ENCODE assay signal across 8 cellular contexts in the genomic region with DNA sequence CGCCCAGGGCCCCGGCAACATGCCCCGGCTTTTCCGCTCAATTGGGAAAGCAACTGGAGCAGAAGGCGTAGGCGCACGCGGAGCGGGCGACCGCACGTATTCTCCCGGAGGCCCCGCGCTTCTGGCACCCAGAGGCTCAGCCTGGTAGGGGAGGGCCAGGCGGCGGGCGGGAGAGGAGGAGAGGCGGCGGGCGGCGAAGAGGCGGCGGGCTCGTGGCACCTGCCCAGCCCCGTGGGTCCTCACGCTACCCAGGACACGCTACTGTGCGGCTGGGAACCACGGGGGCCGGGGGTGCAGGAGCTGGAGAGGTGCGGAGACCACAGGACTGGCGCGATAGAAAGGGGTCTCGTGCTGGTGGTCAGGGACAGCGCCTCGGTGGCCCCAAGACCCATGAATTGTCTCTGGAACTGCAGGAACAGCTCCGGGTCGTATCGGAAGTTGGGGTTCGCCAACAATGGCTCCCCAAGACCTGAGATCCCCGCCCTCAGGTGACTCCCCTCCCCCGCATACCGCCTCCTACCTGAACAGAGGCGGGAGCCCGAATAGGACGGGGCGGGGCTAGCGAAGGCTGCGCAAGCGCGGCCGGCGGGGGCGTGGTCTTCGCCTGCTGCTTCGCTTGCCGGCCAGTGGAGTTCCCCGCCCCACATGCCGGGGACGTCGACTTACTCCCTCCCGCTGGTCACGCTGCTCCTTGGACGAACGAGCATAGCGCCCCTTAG. TPM values are rescaled to one million over a fixed set of nuclear protein-coding genes. Genes with fewer than 3 reads are reported as not detected.
DNase-seq lines count a peak whose midpoint lies in the region; ATAC-seq, FAIRE-seq and TF ChIP-seq lines count a peak whose summit lies in the region.

SLC37A4 (minus strand) TSS at position 549 of the 719 bp plus-strand sequence.

- peak within 1 kb of the TSS; percentile 94 for H4K91ac ChIP-seq in H1 (replicated peaks; ENCODE audit: insufficient read length, low read length)

- peak in 1 of 2 experiments; percentile 83; a peak in 2 of 3 replicates for TF ChIP-seq POLR2A in H1 (IDR thresholded peaks at IDR 0.05; ENCODE audit: control extremely low read depth in 1 of 2, low read depth in 2 of 2, low read length in 2 of 2)

- peaks cover 15% of the 10 kb centered on the region; the same call in 1 of the 2 replicates for H3K79me1 ChIP-seq in H1 (ENCODE audit: low read depth, low read length)

- CTCF ChIA-PET in H1 (lab: Charles Lee; ENCODE audit: partially characterized antibody) = interaction anchor here (0.9 to 3.1 kb wide), 9 partner anchors 9 to 53 kb away, joined by 3 to 12 read pairs (median 3); partner anchors contain the start of genes HYOU1, RPS25, TRAPPC4 and VPS11

- H2BK15ac ChIP-seq in H1 (ENCODE audit: low read length) = 0 out of 2 replicates have a peak within 1 kb of the TSS, but pooled peaks have one; percentile 65

- peak within 1 kb of the TSS; percentile 96 for H4K5ac ChIP-seq in H1 (ENCODE audit: insufficient read length, low read depth, low read length)

- peaks cover 6% of the 10 kb centered on the region for H3K36me3 Mint-ChIP-seq in memory B cell

- no peaks in the 10 kb centered on the region for H3K9me3 ChIP-seq in H1 (ENCODE audit: insufficient read depth in 2 of 2, low read depth in 1 of 2, low read length in 1 of 2)

- H3K4me1 Mint-ChIP-seq in memory B cell = peaks cover 17% of the 10 kb centered on the region

- no peaks in the 10 kb centered on the region for H3K27me3 ChIP-seq in H1 (replicated peaks in 1 of 4; ENCODE audit: control insufficient read depth in 3 of 4, extremely low read depth in 1 of 4, insufficient read depth in 3 of 4, low read length in 3 of 4)

- 3% methylated on average over 58 of the region's 67 CpGs; no CpG with 5 or more reads in 1 of the 2 experiments for WGBS in H1 (ENCODE audit: extremely low coverage in 1 of 2, insufficient coverage in 1 of 2, insufficient read length in 1 of 2, insufficient replicate concordance in 2 of 2, low coverage in 1 of 2, low lambda C conversion rate in 2 of 2, missing lambda C conversion rate in 1 of 2), 2 experiments

- no peak within 1 kb of the TSS for H2BK20ac ChIP-seq in H1 (ENCODE audit: low read length)

- H3K18ac ChIP-seq in H1 (ENCODE audit: extremely low read depth, low read length) = peak within 1 kb of the TSS; percentile 91

- TF ChIP-seq RAD21 in H1 (IDR thresholded peaks at IDR 0.05 in 1 of 2, conservative IDR thresholded peaks at IDR 0.05 in 1 of 2; ENCODE audit: low read depth in 2 of 2, low read length in 2 of 2) = peak; percentile 54 to 59

- peak within 1 kb of the TSS; percentile 56 to 98 (median 92) for H3K9ac ChIP-seq in H1 (replicated peaks in 1 of 4; ENCODE audit: extremely low read depth in 1 of 4, low read depth in 3 of 4, low read length in 3 of 4)

- H3K36me3 ChIP-seq in H1 (ENCODE audit: control insufficient read depth in 2 of 4, insufficient read depth in 4 of 4, low read length in 3 of 4) = peaks cover 3 to 31% (median 11%) of the 10 kb centered on the region in 4 experiments; a peak in 7 of 8 replicates

- peak within 1 kb of the TSS; percentile 64 to 84 (median 74) for H3K4me3 ChIP-seq in H1 (ENCODE audit: extremely low read depth in 1 of 4, insufficient read depth in 2 of 4, low read depth in 3 of 4, low read length in 4 of 4)

- H2BK120ac ChIP-seq in H1 (replicated peaks; ENCODE audit: low read depth, low read length) = no peak within 1 kb of the TSS

- no peak within 1 kb of the TSS for H3K23ac ChIP-seq in H1 (ENCODE audit: insufficient read length)

- H3K27me3 Mint-ChIP-seq in memory B cell = no peaks in the 10 kb centered on the region

- peak within 1 kb of the TSS; percentile 78; the same call in 1 of the 2 replicates for H2AFZ ChIP-seq in H1 (ENCODE audit: low read length)

- peak; percentile 97 for DNase-seq in COLO829 (ENCODE audit: low spot score)
- DNase-seq in HTR-8/SVneo (ENCODE audit: insufficient read length, low spot score) = peak; percentile 98
- peak; percentile 95 for DNase-seq in NOMO-1 treated with dmso at 0.1 percent for 144 hours (lab: John Stamatoyannopoulos, UW; ENCODE audit: unreplicated experiment)
- DNase-seq in activated CD8-positive, alpha-beta memory T cell treated with anti-CD3 and anti-CD28 coated beads for 48 hours (ENCODE audit: low read depth in 2 of 3, low spot score in 2 of 3) = peak; percentile 98 to 99 (median 98)
- peak; percentile 98 to 100 for DNase-seq in H1 (ENCODE audit: low read depth in 1 of 2, low spot score in 2 of 2)
- DNase-seq in memory B cell (ENCODE audit: low spot score in 2 of 2) = peak; percentile 99 to 100
- peak; percentile 98 for DNase-seq in stimulated activated CD8-positive, alpha-beta memory T cell treated with anti-CD3 and anti-CD28 coated beads, Interleukin-12 subunit alpha, Interleukin-12 subunit beta, amount 100 ng/mL, for 24 hours (ENCODE audit: extremely low read depth)

- 0 out of 2 replicates have a peak within 1 kb of the TSS, but pooled peaks have one; percentile 19 for H2BK12ac ChIP-seq in H1 (ENCODE audit: low read depth, low read length)

- H3K4ac ChIP-seq in H1 (replicated peaks; ENCODE audit: insufficient read length, low read depth, low read length) = peak within 1 kb of the TSS; percentile 97

- H3K23me2 ChIP-seq in H1 (ENCODE audit: low read depth, low read length) = peaks cover 7% of the 10 kb centered on the region; the same call in 1 of the 2 replicates

- TF ChIP-seq EP300 in H1 (IDR thresholded peaks at IDR 0.05; ENCODE audit: borderline replicate concordance in 1 of 2, low read depth in 2 of 2, low read length in 2 of 2) = no peak

- peaks cover 6 to 13% (median 10%) of the 10 kb centered on the region in 4 experiments for H3K4me1 ChIP-seq in H1 (replicated peaks in 1 of 4; ENCODE audit: control insufficient read depth in 3 of 4, insufficient read depth in 4 of 4, low read length in 3 of 4)

- peak within 1 kb of the TSS; percentile 89 for H3K27ac ChIP-seq in H1 (ENCODE audit: low read depth, low read length)

- H3K27ac Mint-ChIP-seq in memory B cell = peak within 1 kb of the TSS; percentile 14

- H3K4me3 Mint-ChIP-seq in memory B cell = peak within 1 kb of the TSS; percentile 85

- no peak within 1 kb of the TSS for H2AK5ac ChIP-seq in H1 (ENCODE audit: low read depth, low read length)

- ATAC-seq in GM21367 (IDR thresholded peaks at IDR 0.05; ENCODE audit: unreplicated experiment) (peak; percentile 76), memory B cell (ENCODE audit: low read depth) (peak; percentile 92)

- H3K4me2 ChIP-seq in H1 (ENCODE audit: insufficient read depth in 1 of 2, low read depth in 2 of 2, low read length in 2 of 2) = peak within 1 kb of the TSS; percentile 81 to 82

- H4K20me1 ChIP-seq in H1 (replicated peaks in 1 of 2; ENCODE audit: control insufficient read depth in 1 of 2, insufficient read depth in 2 of 2, low read length in 2 of 2) = peaks cover 3 to 13% of the 10 kb centered on the region in 2 experiments

- H2BK5ac ChIP-seq in H1 (ENCODE audit: low read depth, low read length) = peak within 1 kb of the TSS; percentile 98

- peak; percentile 98 for FAIRE-seq in HTR-8/SVneo (lab: Jason Lieb, UNC)
- FAIRE-seq in H1 (lab: Jason Lieb, UNC) = no peak

- no peak within 1 kb of the TSS for H3K14ac ChIP-seq in H1 (ENCODE audit: insufficient read length)

- H3K56ac ChIP-seq in H1 (replicated peaks; ENCODE audit: insufficient read length, low read depth, low read length) = peak within 1 kb of the TSS; percentile 93

- H4K8ac ChIP-seq in H1 (ENCODE audit: extremely low read depth, insufficient read depth, low read length) = peak within 1 kb of the TSS; percentile 75; the same call in 1 of the 2 replicates

- POLR2A ChIA-PET in H1 (lab: Charles Lee; ENCODE audit: partially characterized antibody) = interaction anchor here (1.1 to 9.7 kb wide), 10 partner anchors 11 to 240 kb away, joined by 3 to 224 read pairs (median 5); partner anchors contain the start of genes DDX6, DPAGT1, HYOU1 and RPS25

- no peaks in the 10 kb centered on the region for H3K9me3 Mint-ChIP-seq in memory B cell

- TF ChIP-seq CTCF in H1 (IDR thresholded peaks at IDR 0.05; ENCODE audit: control extremely low read depth in 1 of 3, insufficient read depth in 1 of 3, low read depth in 1 of 3, low read length in 3 of 3) = peak; percentile 77 to 98 (median 93)

- peaks cover 0 to 19% of the 10 kb centered on the region in 2 experiments; a peak in 1 of 4 replicates for H3K79me2 ChIP-seq in H1 (ENCODE audit: control insufficient read depth in 1 of 2, insufficient read depth in 2 of 2, low read length in 2 of 2)

TF ChIP-seq in H1, 55 proteins besides CTCF, POLR2A, EP300 and RAD21 (continues in another document):
- TF ChIP-seq RBBP5 (IDR thresholded peaks at IDR 0.05; ENCODE audit: borderline replicate concordance, low read depth, low read length) (peak; percentile 91; the same call in 1 of the 2 replicates), CTBP2 (IDR thresholded peaks at IDR 0.05; ENCODE audit: borderline replicate concordance, insufficient read depth, insufficient read length, low read length) (no peak), TEAD4 (IDR thresholded peaks at IDR 0.05; ENCODE audit: low read depth, low read length) (peak; percentile 80), TAF1 (IDR thresholded peaks at IDR 0.05; ENCODE audit: low read depth, low read length) (peak; percentile 59), CBX5 (IDR thresholded peaks at IDR 0.05; ENCODE audit: low read depth, low read length) (no peak), TCF12 (IDR thresholded peaks at IDR 0.05; ENCODE audit: low read depth, low read length) (no peak), SUZ12 (IDR thresholded peaks at IDR 0.05; ENCODE audit: low read length) (no peak), SP2 (IDR thresholded peaks at IDR 0.05; ENCODE audit: low read length) (no peak), RNF2 (IDR thresholded peaks at IDR 0.05; ENCODE audit: borderline replicate concordance, low read depth, low read length, missing control alignments, poor library complexity, severe bottlenecking) (no peak), NRF1 (IDR thresholded peaks at IDR 0.05; ENCODE audit: low read depth, low read length) (peak; percentile 93), NANOG (IDR thresholded peaks at IDR 0.05; ENCODE audit: insufficient read depth, low read depth, low read length, poor library complexity, severe bottlenecking) (no peak), HDAC6 (IDR thresholded peaks at IDR 0.05; ENCODE audit: low read depth, low read length) (no peak), CBX8 (IDR thresholded peaks at IDR 0.05; ENCODE audit: borderline replicate concordance, low read depth, low read length) (no peak), JUN (IDR thresholded peaks at IDR 0.05; ENCODE audit: low read depth, low read length) (no peak)

RNA-seq across cellular contexts. Expression of gene SLC37A4, which starts in this region (rescaled TPM):
- total RNA-seq in H1 (2021; fragmentation: NEBNext Ultra II Directional; extraction: Animal tissue kit (Norgen Biotek cat#: 25700)) = 29.0 and 35.1 TPM in 2 replicates
- polyA plus RNA-seq in H1 (2011; rRNA removed) = 91.9 and 101 TPM in 2 replicates
- 79.2 TPM for polyA plus RNA-seq in H1 (2011; cell fraction: cytosol; rRNA removed)
- 241 TPM for polyA plus RNA-seq in H1 (2011; cell fraction: nucleus; rRNA removed)
- polyA plus RNA-seq in H1 (2012, experiment 1 of 2) = 35.6 to 53.5 TPM (median 49.8 TPM) in 4 replicates
- 53.6 TPM for polyA plus RNA-seq in H1 (2012, experiment 2 of 2)
- 44.1 TPM for polyA plus RNA-seq in H1 (2013, experiment 1 of 2)
- polyA plus RNA-seq in H1 (2013, experiment 2 of 2) = 43.1 TPM
- polyA minus RNA-seq in H1 (2011; rRNA and poly(A)+ RNA removed) = 60.9 and 63.3 TPM in 2 replicates
- polyA minus RNA-seq in H1 (2011; cell fraction: cytosol; rRNA and poly(A)+ RNA removed) = 23.0 TPM
- polyA minus RNA-seq in H1 (2011; cell fraction: nucleus; rRNA and poly(A)+ RNA removed) = 45.7 TPM

Comparison
In these comparisons a context has a peak if more than half of its experiments do, and no peak if none do; other contexts are left out.
1. Peak in every context shown above with its lines: DNase-seq, ATAC-seq, H3K4me3 ChIP-seq and H3K27ac ChIP-seq.